Comparison of ENCODE assay signal across 17 cellular contexts in genomic region chr16:67234180-67234597, GRCh38. TPM values are rescaled to one million over a fixed set of nuclear protein-coding genes. Genes with fewer than 3 reads are reported as not detected.
DNase-seq lines count a peak whose midpoint lies in the region; ATAC-seq, FAIRE-seq and TF ChIP-seq lines count a peak whose summit lies in the region.
"Had no signal": no experiment of that assay in that cellular context is flagged by ENCODE, and none has a peak within 500 bp of the region (broad histone marks: within the 10 kb centered on the region; RNA-seq: fewer than 3 reads in every experiment).

No MANE protein-coding gene starts in this region.

- SMC1A ChIA-PET in GM12878 (lab: Charles Lee; ENCODE audit: uncharacterized antibody, unreplicated experiment), result interaction anchor here (1.9 kb wide), 1 partner anchor 10 kb away, joined by 6 read pairs; no protein-coding TSS in a partner anchor

- TF ChIP-seq CTCF in CD4-positive, alpha-beta T cell (IDR thresholded peaks at IDR 0.05), result no peak
- TF ChIP-seq CTCF in GM12878 (IDR thresholded peaks at IDR 0.05 in 2 of 3, conservative IDR thresholded peaks at IDR 0.05 in 1 of 3; ENCODE audit: control insufficient read depth in 2 of 3, extremely low read depth in 1 of 3, insufficient read depth in 1 of 3, low read depth in 3 of 3, low read length in 3 of 3), result no peak

- FAIRE-seq in GM12892 (lab: Jason Lieb, UNC), result no peak
- no peak for FAIRE-seq in GM12878 (lab: Jason Lieb, UNC)

- TF ChIP-seq EP300 in GM12878 (IDR thresholded peaks at IDR 0.05; ENCODE audit: borderline replicate concordance in 1 of 2, control insufficient read depth in 1 of 2, low read depth in 2 of 2, low read length in 2 of 2), result no peak

- H3K4me3 ChIP-seq in GM12878, result no peak overlapping the region
- H3K4me3 ChIP-seq: HAP-1 had no signal

- no peaks in the 10 kb centered on the region for H3K9me3 Mint-ChIP-seq in CD4-positive, alpha-beta T cell
- H3K9me3 Mint-ChIP-seq: CD8-positive, alpha-beta T cell had no signal

- H3K27ac ChIP-seq in CD4-positive, alpha-beta T cell (ENCODE audit: low read depth, low read length), result no peak overlapping the region
- no peak overlapping the region for H3K27ac ChIP-seq in GM12878 (ENCODE audit: control insufficient read depth, insufficient read depth)

- H4K20me1 ChIP-seq in GM12878 (ENCODE audit: control insufficient read depth, insufficient read depth), result no peaks in the 10 kb centered on the region

- no peaks in the 10 kb centered on the region for H3K4me1 ChIP-seq in GM12878 (ENCODE audit: control insufficient read depth, insufficient read depth, low read length)
- H3K4me1 ChIP-seq: HAP-1 had no signal

- H3K27me3 Mint-ChIP-seq in CD4-positive, alpha-beta T cell, result no peaks in the 10 kb centered on the region
- H3K27me3 Mint-ChIP-seq: B cell had no signal

- RAD21 ChIA-PET in GM12878 (lab: Charles Lee; ENCODE audit: unreplicated experiment), result no interaction called here

- POLR2A ChIA-PET in CD4-positive, alpha-beta T cell (lab: Charles Lee), result interaction anchor here (0.6 kb wide), 1 partner anchor 1008 kb away, joined by 6 read pairs; no protein-coding TSS in a partner anchor
- POLR2A ChIA-PET in GM12878 (lab: Charles Lee), result no interaction called here

- in situ Hi-C loops in GM12878 (cut with MboI), result no loop called here

- no peaks in the 10 kb centered on the region for H3K27me3 ChIP-seq in CD4-positive, alpha-beta T cell (ENCODE audit: control insufficient read depth, insufficient read depth, low read length)
- no peaks in the 10 kb centered on the region for H3K27me3 ChIP-seq in GM12878 (replicated peaks in 1 of 2; ENCODE audit: control insufficient read depth in 2 of 2, insufficient read depth in 2 of 2, low read length in 1 of 2)

- intact Hi-C loops in CD4-positive, alpha-beta T cell (cut with DNase I, micrococcal nuclease), result no loop called here
- intact Hi-C loops in GM12878 (cut with micrococcal nuclease; ENCODE audit: unreplicated experiment), result no loop called here

- peaks cover 71% of the 10 kb centered on the region for H3K36me3 Mint-ChIP-seq in CD4-positive, alpha-beta T cell (ENCODE audit: low read depth)

- no peak for TF ChIP-seq RAD21 in GM12878 (IDR thresholded peaks at IDR 0.05; ENCODE audit: insufficient read depth, low read depth, low read length)

- H3K79me2 ChIP-seq in GM12878 (ENCODE audit: control insufficient read depth, insufficient read depth, low read length), result no peaks in the 10 kb centered on the region

- DNase-seq in CD4-positive, alpha-beta T cell, result no peak
- no peak for DNase-seq in GM12892 (ENCODE audit: insufficient read length)
- DNase-seq in GM12878 (ENCODE audit: low read depth, low spot score), result no peak
- no peak for DNase-seq in activated CD8-positive, alpha-beta memory T cell treated with anti-CD3 and anti-CD28 coated beads, Interleukin-2, amount 50 U/mL, for 4 hours
- no peak for DNase-seq in AG20443 (ENCODE audit: low spot score)
- DNase-seq: ACHN; CD8-positive, alpha-beta T cell; Kasumi-1; NCI-H1417; NCI-H1930; NCI-H2171; NCI-H446 treated with DMSO at 0.1 percent for 48 hours; NCI-H748 treated with DMSO at 0.1 percent for 48 hours; SHP77 treated with DMSO at 0.1 percent for 48 hours had no signal

- no TSS peak for BruUV-seq in GM12878 (replicated peaks; lab: Mats Ljungman, UMichigan)

- H3K4me2 ChIP-seq in GM12878 (ENCODE audit: control insufficient read depth, insufficient read depth), result no peak overlapping the region

- H3K36me3 ChIP-seq in GM12878 (ENCODE audit: control insufficient read depth in 2 of 2, insufficient read depth in 2 of 2, low read length in 1 of 2), result peaks cover 34 to 59% of the 10 kb centered on the region in 2 experiments; a peak in 3 of 4 replicates

- peaks cover 7% of the 10 kb centered on the region for H3K4me1 Mint-ChIP-seq in CD4-positive, alpha-beta T cell (ENCODE audit: low read depth)
- H3K4me1 Mint-ChIP-seq: B cell had no signal

- TF ChIP-seq POLR2A in GM12892 (IDR thresholded peaks at IDR 0.05; ENCODE audit: low read depth, low read length) (peak; percentile 36; the same call in 1 of the 2 replicates), GM12878 (IDR thresholded peaks at IDR 0.05; ENCODE audit: low read depth, low read length) (peak; percentile 63)

- H2AFZ ChIP-seq in GM12878 (ENCODE audit: control insufficient read depth, low read depth, low read length), result no peak overlapping the region

- 79% methylated on average over 10 of the region's 10 CpGs for WGBS in GM12878 (ENCODE audit: insufficient coverage, insufficient replicate concordance, low lambda C conversion rate, missing lambda C conversion rate)

- no peak for ATAC-seq in CD4-positive, alpha-beta T cell (ENCODE audit: poor library complexity)
- ATAC-seq in GM12878, result no peak
- ATAC-seq: CD8-positive, alpha-beta T cell; Panc1 had no signal

- H3K4me3 Mint-ChIP-seq in CD4-positive, alpha-beta T cell, result no peak overlapping the region
- H3K4me3 Mint-ChIP-seq: B cell; CD8-positive, alpha-beta T cell had no signal

- peak overlapping the region; percentile 27 for H3K27ac Mint-ChIP-seq in CD4-positive, alpha-beta T cell
- H3K27ac Mint-ChIP-seq: B cell; CD8-positive, alpha-beta T cell had no signal

- CTCF ChIA-PET in CD4-positive, alpha-beta T cell (lab: Charles Lee), result no interaction called here
- CTCF ChIA-PET in GM12878 (lab: Yijun Ruan, JAX), result no interaction called here

- H3K9ac ChIP-seq in GM12878 (ENCODE audit: control insufficient read depth, insufficient read depth, low read length), result no peak overlapping the region

- H3K9me3 ChIP-seq in CD4-positive, alpha-beta T cell (ENCODE audit: control insufficient read depth, low read length), result no peaks in the 10 kb centered on the region
- no peaks in the 10 kb centered on the region for H3K9me3 ChIP-seq in GM12878 (replicated peaks; ENCODE audit: control insufficient read depth, insufficient read depth, low read length)
- H3K9me3 ChIP-seq: HAP-1 had no signal

RNA-seq across cellular contexts. Expression of gene TMEM208, which starts 7.3 kb away (rescaled TPM):
- 10 to 100 TPM; 35.8 to 37.6 TPM for total RNA-seq in CD4-positive, alpha-beta T cell
- polyA plus RNA-seq in GM12892 (2012; ENCODE audit: missing spikeins), result 34.9 TPM
- total RNA-seq in GM12878 (2013; cell fraction: nucleolus; rRNA removed), result 22.6 and 25.6 TPM in 2 replicates
- total RNA-seq in GM12878 (2014; rRNA removed) (37.9 and 48.4 TPM in 2 replicates), GM12878 (2014; rRNA removed; fragmentation: Illumina TruSeq; extraction: Trizol) (34.1 and 35.0 TPM in 2 replicates), GM12878 (2021) (45.9 and 46.8 TPM in 2 replicates)
- 30.4 TPM for polyA plus RNA-seq in GM12878 (2011; ENCODE audit: low read depth)
- polyA plus RNA-seq in GM12878 (2011; rRNA removed) (27.8 and 39.4 TPM in 2 replicates), GM12878 (2014; fragmentation: Illumina TruSeq; extraction: Trizol) (25.1 and 42.6 TPM in 2 replicates), GM12878 (2014; fragmentation: Nextera tagmentation; extraction: Ambion mirVana) (100 to 1,000 TPM; 169 to 244 TPM), GM12878 (2014; rRNA removed) (51.1 and 59.8 TPM in 2 replicates), GM12878 (2016; fragmentation: Nextera tagmentation; extraction: Ambion mirVana) (100 to 1,000 TPM; 128 to 143 TPM)
- polyA plus RNA-seq in GM12878 (2011; cell fraction: cytosol; rRNA removed), result 57.1 and 59.1 TPM in 2 replicates
- polyA plus RNA-seq in GM12878 (2011; cell fraction: nucleus; rRNA removed), result 37.1 and 38.2 TPM in 2 replicates
- polyA plus RNA-seq in GM12878 (2012), result 48.9 and 50.2 TPM in 2 replicates
- polyA minus RNA-seq in GM12878 (2011; rRNA and poly(A)+ RNA removed), result 26.0 and 46.0 TPM in 2 replicates
- polyA minus RNA-seq in GM12878 (2011; cell fraction: cytosol; rRNA and poly(A)+ RNA removed), result 6.2 and 8.0 TPM in 2 replicates
- 17.3 and 30.6 TPM in 2 replicates for polyA minus RNA-seq in GM12878 (2011; cell fraction: nucleus; rRNA and poly(A)+ RNA removed)

RNA-seq across cellular contexts. Expression of gene FHOD1, which starts 13.1 kb away (rescaled TPM):
- total RNA-seq in CD4-positive, alpha-beta T cell, result 10 to 100 TPM; 21.1 to 26.0 TPM
- polyA plus RNA-seq in GM12892 (2012; ENCODE audit: missing spikeins), result 26.1 TPM
- 48.1 and 49.7 TPM in 2 replicates for total RNA-seq in GM12878 (2013; cell fraction: nucleolus; rRNA removed)
- total RNA-seq in GM12878 (2014; rRNA removed) (26.0 and 31.7 TPM in 2 replicates), GM12878 (2014; rRNA removed; fragmentation: Illumina TruSeq; extraction: Trizol) (8.9 and 10.6 TPM in 2 replicates), GM12878 (2021) (65.6 and 65.7 TPM in 2 replicates)
- polyA plus RNA-seq in GM12878 (2011; ENCODE audit: low read depth), result 18.0 TPM
- polyA plus RNA-seq in GM12878 (2011; rRNA removed) (11.7 and 20.9 TPM in 2 replicates), GM12878 (2014; fragmentation: Illumina TruSeq; extraction: Trizol) (10.0 and 18.5 TPM in 2 replicates), GM12878 (2014; fragmentation: Nextera tagmentation; extraction: Ambion mirVana) (10 to 100 TPM in 1 of 2 experiments, 1 to 10 TPM in 1; 9.0 to 17.7 TPM), GM12878 (2014; rRNA removed) (35.6 and 45.2 TPM in 2 replicates), GM12878 (2016; fragmentation: Nextera tagmentation; extraction: Ambion mirVana) (10 to 100 TPM; 13.6 to 14.4 TPM)
- 21.3 and 24.3 TPM in 2 replicates for polyA plus RNA-seq in GM12878 (2011; cell fraction: cytosol; rRNA removed)
- polyA plus RNA-seq in GM12878 (2011; cell fraction: nucleus; rRNA removed), result 229 and 274 TPM in 2 replicates
- 28.8 and 33.4 TPM in 2 replicates for polyA plus RNA-seq in GM12878 (2012)
- polyA minus RNA-seq in GM12878 (2011; rRNA and poly(A)+ RNA removed), result 17.7 and 20.1 TPM in 2 replicates
- 13.9 and 23.9 TPM in 2 replicates for polyA minus RNA-seq in GM12878 (2011; cell fraction: cytosol; rRNA and poly(A)+ RNA removed)
- 22.0 and 39.2 TPM in 2 replicates for polyA minus RNA-seq in GM12878 (2011; cell fraction: nucleus; rRNA and poly(A)+ RNA removed)

RNA-seq across cellular contexts. Expression of gene SLC9A5, which starts 14.6 kb away (rescaled TPM):
- total RNA-seq in CD4-positive, alpha-beta T cell, result 1 to 10 TPM; 3.1 TPM
- polyA plus RNA-seq in GM12892 (2012; ENCODE audit: missing spikeins), result 4.4 TPM
- total RNA-seq in GM12878 (2013; cell fraction: nucleolus; rRNA removed), result 4.8 and 5.2 TPM in 2 replicates
- total RNA-seq in GM12878 (2014; rRNA removed) (1.3 and 2.0 TPM in 2 replicates), GM12878 (2014; rRNA removed; fragmentation: Illumina TruSeq; extraction: Trizol) (0.85 and 1.1 TPM in 2 replicates), GM12878 (2021) (2.4 and 3.2 TPM in 2 replicates)
- 0.75 TPM for polyA plus RNA-seq in GM12878 (2011; ENCODE audit: low read depth)
- polyA plus RNA-seq in GM12878 (2011; rRNA removed) (4.8 and 5.7 TPM in 2 replicates), GM12878 (2014; fragmentation: Illumina TruSeq; extraction: Trizol) (1.1 and 1.5 TPM in 2 replicates), GM12878 (2014; fragmentation: Nextera tagmentation; extraction: Ambion mirVana) (under 1 TPM; 0.26 to 0.27 TPM), GM12878 (2014; rRNA removed) (2.3 and 2.7 TPM in 2 replicates), GM12878 (2016; fragmentation: Nextera tagmentation; extraction: Ambion mirVana) (1 to 10 TPM; 1.4 to 1.5 TPM)
- 6.0 and 7.4 TPM in 2 replicates for polyA plus RNA-seq in GM12878 (2011; cell fraction: cytosol; rRNA removed)
- polyA plus RNA-seq in GM12878 (2011; cell fraction: nucleus; rRNA removed), result 41.4 and 46.4 TPM in 2 replicates
- polyA plus RNA-seq in GM12878 (2012), result 1.8 and 1.9 TPM in 2 replicates
- 3.9 and 7.1 TPM in 2 replicates for polyA minus RNA-seq in GM12878 (2011; rRNA and poly(A)+ RNA removed)
- 0.67 and 1.6 TPM in 2 replicates for polyA minus RNA-seq in GM12878 (2011; cell fraction: cytosol; rRNA and poly(A)+ RNA removed)
- 10.3 and 10.4 TPM in 2 replicates for polyA minus RNA-seq in GM12878 (2011; cell fraction: nucleus; rRNA and poly(A)+ RNA removed)

RNA-seq across cellular contexts. Expression of gene ELMO3, which starts 35.3 kb away (rescaled TPM):
- 1 to 10 TPM; 1.9 to 2.3 TPM for total RNA-seq in CD4-positive, alpha-beta T cell
- 1.2 TPM for polyA plus RNA-seq in GM12892 (2012; ENCODE audit: missing spikeins)
- 7.4 and 7.7 TPM in 2 replicates for total RNA-seq in GM12878 (2013; cell fraction: nucleolus; rRNA removed)
- 2.9 and 3.3 TPM in 2 replicates for total RNA-seq in GM12878 (2014; rRNA removed)
- total RNA-seq in GM12878 (2014; rRNA removed; fragmentation: Illumina TruSeq; extraction: Trizol), result 0.83 and 0.85 TPM in 2 replicates
- total RNA-seq in GM12878 (2021), result 4.7 TPM in 2 replicates
- polyA plus RNA-seq in GM12878 (2011; ENCODE audit: low read depth), result 0.55 TPM
- polyA plus RNA-seq in GM12878 (2011; rRNA removed), result 1.4 and 2.3 TPM in 2 replicates
- polyA plus RNA-seq in GM12878 (2011; cell fraction: cytosol; rRNA removed), result 2.3 and 4.2 TPM in 2 replicates
- polyA plus RNA-seq in GM12878 (2011; cell fraction: nucleus; rRNA removed), result 33.6 and 41.6 TPM in 2 replicates
- 2.2 and 2.3 TPM in 2 replicates for polyA plus RNA-seq in GM12878 (2012)
- polyA plus RNA-seq in GM12878 (2014; fragmentation: Illumina TruSeq; extraction: Trizol), result 0.08 and 0.46 TPM in 2 replicates
- under 1 TPM in 1 of 2 experiments, not detected in 1; 0.05 TPM for polyA plus RNA-seq in GM12878 (2014; fragmentation: Nextera tagmentation; extraction: Ambion mirVana)
- 4.2 and 4.6 TPM in 2 replicates for polyA plus RNA-seq in GM12878 (2014; rRNA removed)
- under 1 TPM; 0.64 to 0.96 TPM for polyA plus RNA-seq in GM12878 (2016; fragmentation: Nextera tagmentation; extraction: Ambion mirVana)
- polyA minus RNA-seq in GM12878 (2011; rRNA and poly(A)+ RNA removed), result 0.44 and 1.9 TPM in 2 replicates
- 0.80 TPM in 1 of 2 replicates, not detected in the other for polyA minus RNA-seq in GM12878 (2011; cell fraction: cytosol; rRNA and poly(A)+ RNA removed)
- polyA minus RNA-seq in GM12878 (2011; cell fraction: nucleus; rRNA and poly(A)+ RNA removed), result 4.0 and 7.6 TPM in 2 replicates

RNA-seq across cellular contexts. Expression of gene E2F4, which starts 42.2 kb away (rescaled TPM):
- 10 to 100 TPM; 50.9 to 56.1 TPM for total RNA-seq in CD4-positive, alpha-beta T cell
- 56.2 TPM for polyA plus RNA-seq in GM12892 (2012; ENCODE audit: missing spikeins)
- 90.6 and 96.1 TPM in 2 replicates for total RNA-seq in GM12878 (2013; cell fraction: nucleolus; rRNA removed)
- total RNA-seq in GM12878 (2014; rRNA removed) (105 and 116 TPM in 2 replicates), GM12878 (2014; rRNA removed; fragmentation: Illumina TruSeq; extraction: Trizol) (68.2 and 72.6 TPM in 2 replicates), GM12878 (2021) (96.7 and 108 TPM in 2 replicates)
- polyA plus RNA-seq in GM12878 (2011; ENCODE audit: low read depth), result 51.0 TPM
- polyA plus RNA-seq in GM12878 (2011; rRNA removed) (42.7 and 75.6 TPM in 2 replicates), GM12878 (2014; fragmentation: Illumina TruSeq; extraction: Trizol) (38.3 and 88.0 TPM in 2 replicates), GM12878 (2014; fragmentation: Nextera tagmentation; extraction: Ambion mirVana) (10 to 100 TPM; 11.7 to 16.5 TPM), GM12878 (2014; rRNA removed) (132 and 147 TPM in 2 replicates), GM12878 (2016; fragmentation: Nextera tagmentation; extraction: Ambion mirVana) (100 to 1,000 TPM; 104 to 110 TPM)
- 126 and 137 TPM in 2 replicates for polyA plus RNA-seq in GM12878 (2011; cell fraction: cytosol; rRNA removed)
- polyA plus RNA-seq in GM12878 (2011; cell fraction: nucleus; rRNA removed), result 235 and 287 TPM in 2 replicates
- polyA plus RNA-seq in GM12878 (2012), result 64.9 and 80.5 TPM in 2 replicates
- polyA minus RNA-seq in GM12878 (2011; rRNA and poly(A)+ RNA removed), result 75.3 and 103 TPM in 2 replicates
- polyA minus RNA-seq in GM12878 (2011; cell fraction: cytosol; rRNA and poly(A)+ RNA removed), result 28.5 and 40.3 TPM in 2 replicates
- polyA minus RNA-seq in GM12878 (2011; cell fraction: nucleus; rRNA and poly(A)+ RNA removed), result 62.7 and 107 TPM in 2 replicates
